ENCODE assay signal across 17 cellular contexts in the genomic region with DNA sequence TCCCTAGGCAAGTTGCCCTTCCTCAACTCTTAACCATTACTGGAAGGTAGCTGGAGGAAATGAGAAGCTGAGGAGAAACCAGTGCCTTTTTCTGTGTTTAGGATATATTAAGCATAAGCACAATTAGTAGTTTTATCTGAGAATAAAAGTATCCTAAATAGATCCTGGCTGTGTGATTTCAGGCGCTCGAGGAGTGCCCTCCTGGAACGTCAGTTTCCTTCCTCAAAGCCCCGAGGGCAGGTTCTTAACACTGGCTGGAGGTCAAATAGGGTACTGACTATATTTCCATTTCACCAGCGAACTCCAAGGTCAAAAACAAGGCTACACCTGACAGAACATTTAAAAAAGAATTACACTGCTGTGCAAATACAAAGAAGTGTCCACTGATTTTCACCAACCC. TPM values are rescaled to one million over a fixed set of nuclear protein-coding genes. Genes with fewer than 3 reads are reported as not detected.
DNase-seq lines count a peak whose midpoint lies in the region; ATAC-seq, FAIRE-seq and TF ChIP-seq lines count a peak whose summit lies in the region.
"Had no signal": no experiment of that assay in that cellular context is flagged by ENCODE, and none has a peak within 500 bp of the region (broad histone marks: within the 10 kb centered on the region; RNA-seq: fewer than 3 reads in every experiment).

No MANE protein-coding gene starts in this region.

- H3K79me2 ChIP-seq in H1 (ENCODE audit: control insufficient read depth in 1 of 2, insufficient read depth in 2 of 2, low read length in 2 of 2): peaks cover 0 to 4% of the 10 kb centered on the region in 2 experiments; a peak in 2 of 4 replicates

- H3K14ac ChIP-seq in H1 (ENCODE audit: insufficient read length): no peak overlapping the region

- H3K27me3 Mint-ChIP-seq in neural crest cell (ENCODE audit: low read depth): no peaks in the 10 kb centered on the region
- H3K27me3 Mint-ChIP-seq in activated CD4-positive, alpha-beta T cell treated with anti-CD3 and anti-CD28 coated beads, Interleukin-2, amount 10 ng/mL, durations not matched to agents 24 days and 14 days: peaks cover 6% of the 10 kb centered on the region

- CTCF ChIA-PET in H1 (lab: Charles Lee; ENCODE audit: partially characterized antibody): interaction anchor here (0.6 to 1.7 kb wide), 5 partner anchors 15 to 297 kb away, joined by 3 to 4 read pairs (median 3); no protein-coding TSS in a partner anchor

- TF ChIP-seq POLR2A in H1 (IDR thresholded peaks at IDR 0.05; ENCODE audit: control extremely low read depth in 1 of 2, low read depth in 2 of 2, low read length in 2 of 2) (no peak), uterus (IDR thresholded peaks at IDR 0.05) (no peak)

- no peak overlapping the region for H3K9ac ChIP-seq in H1 (replicated peaks in 1 of 4; ENCODE audit: extremely low read depth in 1 of 4, low read depth in 3 of 4, low read length in 3 of 4)

- no peak overlapping the region for H2BK15ac ChIP-seq in H1 (ENCODE audit: low read length)

- no peak for TF ChIP-seq CTCF in left ventricle myocardium inferior (IDR thresholded peaks at IDR 0.05; ENCODE audit: borderline replicate concordance)
- no peak for TF ChIP-seq CTCF in H1 (IDR thresholded peaks at IDR 0.05; ENCODE audit: control extremely low read depth in 1 of 3, insufficient read depth in 1 of 3, low read depth in 1 of 3, low read length in 3 of 3)
- no peak for TF ChIP-seq CTCF in neural crest cell (conservative IDR thresholded peaks at IDR 0.05)
- no peak for TF ChIP-seq CTCF in uterus (IDR thresholded peaks at IDR 0.05)

- H3K4me1 Mint-ChIP-seq in neural crest cell: peaks cover 44% of the 10 kb centered on the region
- H3K4me1 Mint-ChIP-seq in activated CD4-positive, alpha-beta T cell treated with anti-CD3 and anti-CD28 coated beads, Interleukin-2, amount 10 ng/mL, durations not matched to agents 24 days and 14 days: peaks cover 15% of the 10 kb centered on the region

- ATAC-seq in left ventricle myocardium superior: no peak
- ATAC-seq in HG03175 (IDR thresholded peaks at IDR 0.05; ENCODE audit: unreplicated experiment): no peak
- ATAC-seq: activated T-cell treated with anti-CD3 and anti-CD28 coated beads, Interleukin-2, amount 50 U/mL, for 4 hours; stimulated activated naive B cell treated with anti-CD40 and anti-IgM and Interleukin-4, amounts not matched to agents 10 μg/mL and 1 μg/mL and 100 μg/mL, for 72 hours had no signal

- no peak overlapping the region for H4K8ac ChIP-seq in H1 (ENCODE audit: extremely low read depth, insufficient read depth, low read length)

- H3K56ac ChIP-seq in H1 (replicated peaks; ENCODE audit: insufficient read length, low read depth, low read length): peak overlapping the region; percentile 11

- peaks cover 5% of the 10 kb centered on the region; the same call in 1 of the 2 replicates for H3K23me2 ChIP-seq in H1 (ENCODE audit: low read depth, low read length)

- no peak overlapping the region for H3K4me3 ChIP-seq in left ventricle myocardium inferior
- H3K4me3 ChIP-seq in H1 (ENCODE audit: extremely low read depth in 1 of 4, insufficient read depth in 2 of 4, low read depth in 3 of 4, low read length in 4 of 4): no peak overlapping the region
- no peak overlapping the region for H3K4me3 ChIP-seq in uterus
- H3K4me3 ChIP-seq: cardiac muscle cell, lower lobe of right lung had no signal

- H2BK12ac ChIP-seq in H1 (ENCODE audit: low read depth, low read length): no peak overlapping the region

- no peak overlapping the region for H3K18ac ChIP-seq in H1 (ENCODE audit: extremely low read depth, low read length)

- no peak overlapping the region for H2AK5ac ChIP-seq in H1 (ENCODE audit: low read depth, low read length)

- 92% methylated on average over 5 of the region's 5 CpGs; no CpG with 5 or more reads in 1 of the 2 experiments for WGBS in H1 (ENCODE audit: extremely low coverage in 1 of 2, insufficient coverage in 1 of 2, insufficient read length in 1 of 2, insufficient replicate concordance in 2 of 2, low coverage in 1 of 2, low lambda C conversion rate in 2 of 2, missing lambda C conversion rate in 1 of 2), 2 experiments

- no peaks in the 10 kb centered on the region for H4K20me1 ChIP-seq in H1 (replicated peaks in 1 of 2; ENCODE audit: control insufficient read depth in 1 of 2, insufficient read depth in 2 of 2, low read length in 2 of 2)

- H2BK120ac ChIP-seq in H1 (replicated peaks; ENCODE audit: low read depth, low read length): no peak overlapping the region

- no peak overlapping the region for H2AFZ ChIP-seq in H1 (ENCODE audit: low read length)

- H3K36me3 Mint-ChIP-seq in neural crest cell (ENCODE audit: low read depth): no peaks in the 10 kb centered on the region
- H3K36me3 Mint-ChIP-seq in activated CD4-positive, alpha-beta T cell treated with anti-CD3 and anti-CD28 coated beads, Interleukin-2, amount 10 ng/mL, durations not matched to agents 24 days and 14 days (ENCODE audit: low read depth): peaks cover 16% of the 10 kb centered on the region

- peak overlapping the region; percentile 91 for H3K4me3 Mint-ChIP-seq in neural crest cell
- H3K4me3 Mint-ChIP-seq in activated CD4-positive, alpha-beta T cell treated with anti-CD3 and anti-CD28 coated beads, Interleukin-2, amount 10 ng/mL, durations not matched to agents 24 days and 14 days: no peak overlapping the region

- POLR2A ChIA-PET in H1 (lab: Charles Lee; ENCODE audit: partially characterized antibody): no interaction called here

- H3K79me1 ChIP-seq in H1 (ENCODE audit: low read depth, low read length): no peaks in the 10 kb centered on the region

- no peak overlapping the region for H2BK20ac ChIP-seq in H1 (ENCODE audit: low read length)

- intact Hi-C loops in left ventricle myocardium inferior (cut with micrococcal nuclease): no loop called here
- intact Hi-C loops in left ventricle myocardium superior (cut with micrococcal nuclease): no loop called here
- intact Hi-C loops in uterus (cut with DNase I; ENCODE audit: low total_unique reads): no loop called here
- intact Hi-C loops in activated CD4-positive, alpha-beta T cell treated with anti-CD3 and anti-CD28 coated beads, Interleukin-2, amount 10 ng/mL, durations not matched to agents 24 days and 14 days (cut with micrococcal nuclease): no loop called here

- no peaks in the 10 kb centered on the region for H3K9me3 Mint-ChIP-seq in neural crest cell
- H3K9me3 Mint-ChIP-seq in activated CD4-positive, alpha-beta T cell treated with anti-CD3 and anti-CD28 coated beads, Interleukin-2, amount 10 ng/mL, durations not matched to agents 24 days and 14 days: no peaks in the 10 kb centered on the region
- H3K9me3 Mint-ChIP-seq: activated T-cell treated with anti-CD3 and anti-CD28 coated beads, Interleukin-2, amount 50 U/mL, for 4 hours; stimulated activated naive B cell treated with anti-CD40 and anti-IgM and Interleukin-4, amounts not matched to agents 10 μg/mL and 1 μg/mL and 100 μg/mL, for 72 hours had no signal

- no peak for FAIRE-seq in H1 (lab: Jason Lieb, UNC)
- FAIRE-seq: H54 had no signal

- no peak for TF ChIP-seq EP300 in H1 (IDR thresholded peaks at IDR 0.05; ENCODE audit: borderline replicate concordance in 1 of 2, low read depth in 2 of 2, low read length in 2 of 2)

- DNase-seq in left ventricle myocardium inferior (no peak), left ventricle myocardium superior (no peak), H1 (ENCODE audit: low read depth in 1 of 2, low spot score in 2 of 2) (no peak), neural crest cell (ENCODE audit: low read depth, low spot score) (no peak), uterus (no peak), OCI-M2 (lab: John Stamatoyannopoulos, UW; ENCODE audit: unreplicated experiment) (no peak)
- DNase-seq in activated CD4-positive, alpha-beta T cell treated with anti-CD3 and anti-CD28 coated beads, Interleukin-2, amount 10 ng/mL, durations not matched to agents 24 days and 14 days: no peak
- DNase-seq: ACHN; activated CD4-positive, alpha-beta T cell treated with anti-CD3 and anti-CD28 coated beads, Interleukin-2, amount 50 U/mL, for 4 hours; activated T-cell treated with anti-CD3 and anti-CD28 coated beads, Interleukin-2, amount 50 U/mL, for 4 hours; COR-L47; lower lobe of right lung; NCI-H187; stimulated activated naive B cell treated with anti-CD40 and anti-IgM and Interleukin-4, amounts not matched to agents 10 μg/mL and 1 μg/mL and 100 μg/mL, for 72 hours had no signal

- H3K23ac ChIP-seq in H1 (ENCODE audit: insufficient read length): no peak overlapping the region

- H3K4me2 ChIP-seq in H1 (ENCODE audit: insufficient read depth in 1 of 2, low read depth in 2 of 2, low read length in 2 of 2): no peak overlapping the region; a peak in 1 of 4 replicates

- no peak overlapping the region for H3K27ac Mint-ChIP-seq in neural crest cell (ENCODE audit: unreplicated experiment)
- H3K27ac Mint-ChIP-seq in activated CD4-positive, alpha-beta T cell treated with anti-CD3 and anti-CD28 coated beads, Interleukin-2, amount 10 ng/mL, durations not matched to agents 24 days and 14 days: no peak overlapping the region
- H3K27ac Mint-ChIP-seq: stimulated activated naive B cell treated with anti-CD40 and anti-IgM and Interleukin-4, amounts not matched to agents 10 μg/mL and 1 μg/mL and 100 μg/mL, for 72 hours had no signal

- H3K27me3 ChIP-seq in left ventricle myocardium inferior (ENCODE audit: low read depth) (no peaks in the 10 kb centered on the region), H1 (replicated peaks in 1 of 4; ENCODE audit: control insufficient read depth in 3 of 4, extremely low read depth in 1 of 4, insufficient read depth in 3 of 4, low read length in 3 of 4) (no peaks in the 10 kb centered on the region; a peak in 1 of 7 replicates), uterus (no peaks in the 10 kb centered on the region)
- H3K27me3 ChIP-seq: cardiac muscle cell had no signal

- no peak overlapping the region for H3K4ac ChIP-seq in H1 (replicated peaks; ENCODE audit: insufficient read length, low read depth, low read length)

- H3K4me1 ChIP-seq in left ventricle myocardium inferior: peaks cover 77% of the 10 kb centered on the region
- H3K4me1 ChIP-seq in H1 (replicated peaks in 1 of 4; ENCODE audit: control insufficient read depth in 3 of 4, insufficient read depth in 4 of 4, low read length in 3 of 4): peaks cover 0 to 21% (median 5%) of the 10 kb centered on the region in 4 experiments; a peak in 5 of 7 replicates
- H3K4me1 ChIP-seq in uterus: peaks cover 13 to 23% of the 10 kb centered on the region in 2 donors

- H4K5ac ChIP-seq in H1 (ENCODE audit: insufficient read length, low read depth, low read length): no peak overlapping the region

- no peaks in the 10 kb centered on the region for H3K9me3 ChIP-seq in left ventricle myocardium inferior (replicated peaks)
- H3K9me3 ChIP-seq in H1 (ENCODE audit: insufficient read depth in 2 of 2, low read depth in 1 of 2, low read length in 1 of 2): no peaks in the 10 kb centered on the region
- no peaks in the 10 kb centered on the region for H3K9me3 ChIP-seq in uterus
- H3K9me3 ChIP-seq: lower lobe of right lung had no signal

- no peak for TF ChIP-seq RAD21 in H1 (IDR thresholded peaks at IDR 0.05 in 1 of 2, conservative IDR thresholded peaks at IDR 0.05 in 1 of 2; ENCODE audit: low read depth in 2 of 2, low read length in 2 of 2)

- no peak overlapping the region for H4K91ac ChIP-seq in H1 (replicated peaks; ENCODE audit: insufficient read length, low read length)

- H3K27ac ChIP-seq in left ventricle myocardium inferior (replicated peaks) (peak overlapping the region; percentile 86), H1 (ENCODE audit: low read depth, low read length) (no peak overlapping the region), uterus (peak overlapping the region; percentile 96 to 98)
- H3K27ac ChIP-seq: cardiac muscle cell, lower lobe of right lung had no signal

- H3K36me3 ChIP-seq in left ventricle myocardium inferior (no peaks in the 10 kb centered on the region), H1 (ENCODE audit: control insufficient read depth in 2 of 4, insufficient read depth in 4 of 4, low read length in 3 of 4) (no peaks in the 10 kb centered on the region), uterus (no peaks in the 10 kb centered on the region)
- H3K36me3 ChIP-seq: cardiac muscle cell, lower lobe of right lung had no signal

- no peak overlapping the region for H2BK5ac ChIP-seq in H1 (ENCODE audit: low read depth, low read length)

RNA-seq across cellular contexts. Expression of gene STON1, which starts 1.5 kb away (rescaled TPM):
- total RNA-seq in left ventricle myocardium inferior: 6.9 TPM
- 6.7 TPM for total RNA-seq in left ventricle myocardium superior
- 10.1 and 10.4 TPM in 2 replicates for total RNA-seq in H1 (2021; fragmentation: NEBNext Ultra II Directional; extraction: Animal tissue kit (Norgen Biotek cat#: 25700))
- polyA plus RNA-seq in H1 (2011; rRNA removed): 4.5 and 5.0 TPM in 2 replicates
- polyA plus RNA-seq in H1 (2011; cell fraction: cytosol; rRNA removed): 7.9 TPM
- polyA plus RNA-seq in H1 (2011; cell fraction: nucleus; rRNA removed): 6.0 TPM
- polyA plus RNA-seq in H1 (2012, experiment 1 of 2): 4.8 to 8.7 TPM (median 6.7 TPM) in 4 replicates
- 0.45 TPM for polyA plus RNA-seq in H1 (2012, experiment 2 of 2)
- 5.0 TPM for polyA plus RNA-seq in H1 (2013, experiment 1 of 2)
- polyA plus RNA-seq in H1 (2013, experiment 2 of 2): 5.1 TPM
- polyA minus RNA-seq in H1 (2011; rRNA and poly(A)+ RNA removed): 11.7 and 14.5 TPM in 2 replicates
- 9.0 TPM for polyA minus RNA-seq in H1 (2011; cell fraction: cytosol; rRNA and poly(A)+ RNA removed)
- polyA minus RNA-seq in H1 (2011; cell fraction: nucleus; rRNA and poly(A)+ RNA removed): 12.9 TPM
- total RNA-seq in neural crest cell: 13.2 and 15.0 TPM in 2 replicates
- total RNA-seq in uterus: 10 to 100 TPM; 55.6 to 75.3 (median 65.8) TPM
- 0.93 and 1.3 TPM in 2 replicates for total RNA-seq in activated CD4-positive, alpha-beta T cell treated with anti-CD3 and anti-CD28 coated beads, Interleukin-2, amount 10 ng/mL, durations not matched to agents 24 days and 14 days
